ENCODE assay signal across 1 cellular context in genomic region chr2:96816127-96816835, GRCh38.
A peak's percentile ranks its signal among the peaks of the same experiment; 100 is the strongest.
TF ChIP-seq lines count a peak whose summit lies in the region.

CNNM3 (plus strand) TSS chr2:96816268; CDS start chr2:96816278, 10 bp downstream.

TF ChIP-seq in HepG2, 621 proteins besides CTCF, POLR2A, EP300 and RAD21 (continued from another document and continues in another):
- TF ChIP-seq TRIM22 (IDR thresholded peaks at IDR 0.05): no peak
- TF ChIP-seq DDIT3 (CRISPR knock-in tag; IDR thresholded peaks at IDR 0.05): no peak
- no peak for TF ChIP-seq MEF2D (CRISPR knock-in tag; IDR thresholded peaks at IDR 0.05)
- TF ChIP-seq, protein P1, sequence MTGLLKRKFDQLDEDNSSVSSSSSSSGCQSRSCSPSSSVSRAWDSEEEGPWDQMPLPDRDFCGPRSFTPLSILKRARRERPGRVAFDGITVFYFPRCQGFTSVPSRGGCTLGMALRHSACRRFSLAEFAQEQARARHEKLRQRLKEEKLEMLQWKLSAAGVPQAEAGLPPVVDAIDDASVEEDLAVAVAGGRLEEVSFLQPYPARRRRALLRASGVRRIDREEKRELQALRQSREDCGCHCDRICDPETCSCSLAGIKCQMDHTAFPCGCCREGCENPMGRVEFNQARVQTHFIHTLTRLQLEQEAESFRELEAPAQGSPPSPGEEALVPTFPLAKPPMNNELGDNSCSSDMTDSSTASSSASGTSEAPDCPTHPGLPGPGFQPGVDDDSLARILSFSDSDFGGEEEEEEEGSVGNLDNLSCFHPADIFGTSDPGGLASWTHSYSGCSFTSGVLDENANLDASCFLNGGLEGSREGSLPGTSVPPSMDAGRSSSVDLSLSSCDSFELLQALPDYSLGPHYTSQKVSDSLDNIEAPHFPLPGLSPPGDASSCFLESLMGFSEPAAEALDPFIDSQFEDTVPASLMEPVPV (CRISPR knock-in tag; IDR thresholded peaks at IDR 0.05): peak; percentile 82; the same call in 1 of the 2 replicates
- TF ChIP-seq GMEB1 (CRISPR knock-in tag; IDR thresholded peaks at IDR 0.05; ENCODE audit: borderline replicate concordance): peak; percentile 72
- peak; percentile 90 for TF ChIP-seq SKI (IDR thresholded peaks at IDR 0.05; ENCODE audit: partially characterized antibody)
- TF ChIP-seq HNF4A (CRISPR knock-in tag; IDR thresholded peaks at IDR 0.05): no peak
- TF ChIP-seq, protein P2, sequence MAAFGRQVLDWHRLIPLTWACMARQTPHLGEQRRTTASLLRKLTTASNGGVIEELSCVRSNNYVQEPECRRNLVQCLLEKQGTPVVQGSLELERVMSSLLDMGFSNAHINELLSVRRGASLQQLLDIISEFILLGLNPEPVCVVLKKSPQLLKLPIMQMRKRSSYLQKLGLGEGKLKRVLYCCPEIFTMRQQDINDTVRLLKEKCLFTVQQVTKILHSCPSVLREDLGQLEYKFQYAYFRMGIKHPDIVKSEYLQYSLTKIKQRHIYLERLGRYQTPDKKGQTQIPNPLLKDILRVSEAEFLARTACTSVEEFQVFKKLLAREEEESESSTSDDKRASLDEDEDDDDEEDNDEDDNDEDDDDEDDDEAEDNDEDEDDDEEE (CRISPR knock-in tag; IDR thresholded peaks at IDR 0.05): 0 out of 2 replicates have a peak, but pooled peaks have one; percentile 37
- TF ChIP-seq RBM22 (optimal IDR thresholded peaks at IDR 0.05; ENCODE audit: low read length): no peak
- no peak for TF ChIP-seq RBAK (CRISPR knock-in tag; IDR thresholded peaks at IDR 0.05)
- TF ChIP-seq PHF8 (CRISPR knock-in tag; IDR thresholded peaks at IDR 0.05): peak; percentile 78
- no peak for TF ChIP-seq GPBP1L1 (CRISPR knock-in tag; IDR thresholded peaks at IDR 0.05)
- TF ChIP-seq, protein P3, sequence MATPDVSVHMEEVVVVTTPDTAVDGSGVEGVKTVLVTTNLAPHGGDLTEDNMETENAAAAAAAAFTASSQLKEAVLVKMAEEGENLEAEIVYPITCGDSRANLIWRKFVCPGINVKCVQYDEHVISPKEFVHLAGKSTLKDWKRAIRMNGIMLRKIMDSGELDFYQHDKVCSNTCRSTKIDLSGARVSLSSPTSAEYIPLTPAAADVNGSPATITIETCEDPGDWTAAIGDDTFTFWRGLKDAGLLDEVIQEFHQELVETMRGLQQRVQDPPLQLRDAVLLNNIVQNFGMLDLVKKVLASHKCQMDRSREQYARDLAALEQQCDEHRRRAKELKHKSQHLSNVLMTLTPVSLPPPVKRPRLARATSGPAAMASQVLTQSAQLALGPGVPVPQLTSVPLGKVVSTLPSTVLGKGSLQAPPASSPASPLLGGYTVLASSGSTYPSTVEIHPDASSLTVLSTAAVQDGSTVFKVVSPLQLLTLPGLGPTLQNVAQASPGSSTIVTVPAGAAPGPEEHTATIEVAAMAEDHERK (CRISPR knock-in tag; IDR thresholded peaks at IDR 0.05; ENCODE audit: low read depth): no peak
- TF ChIP-seq NR2F6 (IDR thresholded peaks at IDR 0.05): no peak
- 0 out of 2 replicates have a peak, but pooled peaks have one; percentile 11 for TF ChIP-seq NR2F6 (CRISPR knock-in tag; IDR thresholded peaks at IDR 0.05)
- peak; percentile 63 for TF ChIP-seq ZNF446 (CRISPR knock-in tag; IDR thresholded peaks at IDR 0.05)
- TF ChIP-seq ZNF354B (CRISPR knock-in tag; IDR thresholded peaks at IDR 0.05): no peak
- TF ChIP-seq, protein P4, sequence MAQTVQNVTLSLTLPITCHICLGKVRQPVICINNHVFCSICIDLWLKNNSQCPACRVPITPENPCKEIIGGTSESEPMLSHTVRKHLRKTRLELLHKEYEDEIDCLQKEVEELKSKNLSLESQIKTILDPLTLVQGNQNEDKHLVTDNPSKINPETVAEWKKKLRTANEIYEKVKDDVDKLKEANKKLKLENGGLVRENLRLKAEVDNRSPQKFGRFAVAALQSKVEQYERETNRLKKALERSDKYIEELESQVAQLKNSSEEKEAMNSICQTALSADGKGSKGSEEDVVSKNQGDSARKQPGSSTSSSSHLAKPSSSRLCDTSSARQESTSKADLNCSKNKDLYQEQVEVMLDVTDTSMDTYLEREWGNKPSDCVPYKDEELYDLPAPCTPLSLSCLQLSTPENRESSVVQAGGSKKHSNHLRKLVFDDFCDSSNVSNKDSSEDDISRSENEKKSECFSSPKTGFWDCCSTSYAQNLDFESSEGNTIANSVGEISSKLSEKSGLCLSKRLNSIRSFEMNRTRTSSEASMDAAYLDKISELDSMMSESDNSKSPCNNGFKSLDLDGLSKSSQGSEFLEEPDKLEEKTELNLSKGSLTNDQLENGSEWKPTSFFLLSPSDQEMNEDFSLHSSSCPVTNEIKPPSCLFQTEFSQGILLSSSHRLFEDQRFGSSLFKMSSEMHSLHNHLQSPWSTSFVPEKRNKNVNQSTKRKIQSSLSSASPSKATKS (CRISPR knock-in tag; IDR thresholded peaks at IDR 0.05): no peak
- 0 out of 2 replicates have a peak, but pooled peaks have one; percentile 69 for TF ChIP-seq TBP (CRISPR knock-in tag; IDR thresholded peaks at IDR 0.05)
- peak; percentile 66; the same call in 1 of the 2 replicates for TF ChIP-seq ZNF367 (CRISPR knock-in tag; IDR thresholded peaks at IDR 0.05; ENCODE audit: borderline replicate concordance)
- no peak for TF ChIP-seq ZNF263 (CRISPR knock-in tag; IDR thresholded peaks at IDR 0.05)
- no peak; the same call in 1 of the 2 replicates for TF ChIP-seq KDM1A (CRISPR knock-in tag; IDR thresholded peaks at IDR 0.05)
- TF ChIP-seq HOXA7 (CRISPR knock-in tag; IDR thresholded peaks at IDR 0.05): no peak
- TF ChIP-seq ETV5 (CRISPR knock-in tag; IDR thresholded peaks at IDR 0.05; ENCODE audit: borderline replicate concordance): no peak
- TF ChIP-seq FOXK1 (CRISPR knock-in tag; IDR thresholded peaks at IDR 0.05; ENCODE audit: borderline replicate concordance, low read depth): peak; percentile 94; the same call in 1 of the 2 replicates
- no peak for TF ChIP-seq HNF1B (CRISPR knock-in tag; IDR thresholded peaks at IDR 0.05)
- TF ChIP-seq ZNF546 (CRISPR knock-in tag; conservative IDR thresholded peaks at IDR 0.05): peak; percentile 84
- no peak for TF ChIP-seq NR2F2 (IDR thresholded peaks at IDR 0.05; ENCODE audit: borderline replicate concordance, low read depth)
- peak; percentile 55; the same call in 1 of the 3 replicates for TF ChIP-seq MXI1 (IDR thresholded peaks at IDR 0.05; ENCODE audit: borderline replicate concordance, low read depth, low read length)
- peak; percentile 85 for TF ChIP-seq HOXA3 (CRISPR knock-in tag; IDR thresholded peaks at IDR 0.05)
- TF ChIP-seq HIVEP1 (CRISPR knock-in tag; IDR thresholded peaks at IDR 0.05): no peak
- TF ChIP-seq ZFP90 (CRISPR knock-in tag; IDR thresholded peaks at IDR 0.05; ENCODE audit: borderline replicate concordance): no peak; the same call in 1 of the 2 replicates
- no peak for TF ChIP-seq HNRNPH1 (optimal IDR thresholded peaks at IDR 0.05; ENCODE audit: low read depth, low read length)
- TF ChIP-seq NR1H2 (CRISPR knock-in tag; IDR thresholded peaks at IDR 0.05; ENCODE audit: borderline replicate concordance, low read depth): no peak
- no peak for TF ChIP-seq ZNF614 (CRISPR knock-in tag; IDR thresholded peaks at IDR 0.05; ENCODE audit: borderline replicate concordance)
- TF ChIP-seq NFATC3 (CRISPR knock-in tag; IDR thresholded peaks at IDR 0.05): no peak
- TF ChIP-seq ZNF619 (CRISPR knock-in tag; IDR thresholded peaks at IDR 0.05): peak; percentile 90
- TF ChIP-seq, protein P5, sequence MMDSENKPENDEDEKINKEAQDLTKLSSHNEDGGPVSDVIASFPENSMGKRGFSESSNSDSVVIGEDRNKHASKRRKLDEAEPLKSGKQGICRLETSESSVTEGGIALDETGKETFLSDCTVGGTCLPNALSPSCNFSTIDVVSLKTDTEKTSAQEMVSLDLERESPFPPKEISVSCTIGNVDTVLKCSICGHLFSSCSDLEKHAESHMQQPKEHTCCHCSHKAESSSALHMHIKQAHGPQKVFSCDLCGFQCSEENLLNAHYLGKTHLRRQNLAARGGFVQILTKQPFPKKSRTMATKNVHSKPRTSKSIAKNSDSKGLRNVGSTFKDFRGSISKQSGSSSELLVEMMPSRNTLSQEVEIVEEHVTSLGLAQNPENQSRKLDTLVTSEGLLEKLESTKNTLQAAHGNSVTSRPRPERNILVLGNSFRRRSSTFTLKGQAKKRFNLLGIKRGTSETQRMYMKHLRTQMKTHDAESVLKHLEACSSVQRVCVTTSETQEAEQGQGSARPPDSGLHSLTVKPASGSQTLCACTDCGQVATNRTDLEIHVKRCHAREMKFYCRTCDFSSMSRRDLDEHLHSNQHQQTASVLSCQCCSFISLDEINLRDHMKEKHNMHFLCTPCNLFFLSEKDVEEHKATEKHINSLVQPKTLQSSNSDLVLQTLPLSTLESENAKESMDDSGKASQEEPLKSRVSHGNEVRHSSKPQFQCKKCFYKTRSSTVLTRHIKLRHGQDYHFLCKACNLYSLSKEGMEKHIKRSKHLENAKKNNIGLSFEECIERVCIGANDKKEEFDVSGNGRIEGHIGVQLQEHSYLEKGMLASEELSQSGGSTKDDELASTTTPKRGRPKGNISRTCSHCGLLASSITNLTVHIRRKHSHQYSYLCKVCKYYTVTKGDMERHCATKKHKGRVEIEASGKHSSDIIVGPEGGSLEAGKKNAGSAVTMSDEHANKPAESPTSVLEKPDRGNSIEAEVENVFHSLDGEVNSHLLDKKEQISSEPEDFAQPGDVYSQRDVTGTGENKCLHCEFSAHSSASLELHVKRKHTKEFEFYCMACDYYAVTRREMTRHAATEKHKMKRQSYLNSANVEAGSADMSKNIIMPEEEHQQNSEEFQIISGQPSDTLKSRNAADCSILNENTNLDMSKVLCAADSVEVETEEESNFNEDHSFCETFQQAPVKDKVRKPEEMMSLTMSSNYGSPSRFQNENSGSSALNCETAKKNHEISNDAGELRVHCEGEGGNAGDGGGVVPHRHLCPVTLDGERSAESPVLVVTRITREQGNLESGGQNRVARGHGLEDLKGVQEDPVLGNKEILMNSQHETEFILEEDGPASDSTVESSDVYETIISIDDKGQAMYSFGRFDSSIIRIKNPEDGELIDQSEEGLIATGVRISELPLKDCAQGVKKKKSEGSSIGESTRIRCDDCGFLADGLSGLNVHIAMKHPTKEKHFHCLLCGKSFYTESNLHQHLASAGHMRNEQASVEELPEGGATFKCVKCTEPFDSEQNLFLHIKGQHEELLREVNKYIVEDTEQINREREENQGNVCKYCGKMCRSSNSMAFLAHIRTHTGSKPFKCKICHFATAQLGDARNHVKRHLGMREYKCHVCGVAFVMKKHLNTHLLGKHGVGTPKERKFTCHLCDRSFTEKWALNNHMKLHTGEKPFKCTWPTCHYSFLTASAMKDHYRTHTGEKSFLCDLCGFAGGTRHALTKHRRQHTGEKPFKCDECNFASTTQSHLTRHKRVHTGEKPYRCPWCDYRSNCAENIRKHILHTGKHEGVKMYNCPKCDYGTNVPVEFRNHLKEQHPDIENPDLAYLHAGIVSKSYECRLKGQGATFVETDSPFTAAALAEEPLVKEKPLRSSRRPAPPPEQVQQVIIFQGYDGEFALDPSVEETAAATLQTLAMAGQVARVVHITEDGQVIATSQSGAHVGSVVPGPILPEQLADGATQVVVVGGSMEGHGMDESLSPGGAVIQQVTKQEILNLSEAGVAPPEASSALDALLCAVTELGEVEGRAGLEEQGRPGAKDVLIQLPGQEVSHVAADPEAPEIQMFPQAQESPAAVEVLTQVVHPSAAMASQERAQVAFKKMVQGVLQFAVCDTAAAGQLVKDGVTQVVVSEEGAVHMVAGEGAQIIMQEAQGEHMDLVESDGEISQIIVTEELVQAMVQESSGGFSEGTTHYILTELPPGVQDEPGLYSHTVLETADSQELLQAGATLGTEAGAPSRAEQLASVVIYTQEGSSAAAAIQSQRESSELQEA (CRISPR knock-in tag; IDR thresholded peaks at IDR 0.05; ENCODE audit: not compliant biosample characterization): peak; percentile 49
- TF ChIP-seq MTF2 (CRISPR knock-in tag; IDR thresholded peaks at IDR 0.05; ENCODE audit: borderline replicate concordance): no peak
- TF ChIP-seq CENPT (CRISPR knock-in tag; IDR thresholded peaks at IDR 0.05; ENCODE audit: low read depth): peak; percentile 16; the same call in 1 of the 2 replicates
- peak; percentile 96 for TF ChIP-seq ZNF343 (CRISPR knock-in tag; IDR thresholded peaks at IDR 0.05)
- no peak for TF ChIP-seq MLLT10 (CRISPR knock-in tag; IDR thresholded peaks at IDR 0.05)
